ENCODE assay signal across 9 cellular contexts in genomic region chr1:84753516-84754375, GRCh38.
DNase-seq lines count a peak whose midpoint lies in the region; ATAC-seq and TF ChIP-seq lines count a peak whose summit lies in the region.
"Had no signal": no experiment of that assay in that cellular context is flagged by ENCODE, and none has a peak within 500 bp of the region (broad histone marks: within the 10 kb centered on the region; RNA-seq: fewer than 3 reads in every experiment).

No MANE protein-coding gene starts in this region.

- peak; percentile 73 for ATAC-seq in HG03045 (IDR thresholded peaks at IDR 0.05; ENCODE audit: unreplicated experiment)

- H3K4me3 ChIP-seq in cardiac fibroblast (replicated peaks in 1 of 2; ENCODE audit: low read depth in 2 of 2, low read length in 2 of 2), result no peak overlapping the region
- H3K4me3 ChIP-seq: BLaER1 treated with 17β-estradiol and CSF1 and Interleukin-3, amounts not matched to agents 10 nM and 100 nM had no signal

- TF ChIP-seq CTCF in cardiac fibroblast (IDR thresholded peaks at IDR 0.05; ENCODE audit: low read depth, low read length), result peak; percentile 98

- DNase-seq in NCI-H2081 (lab: John Stamatoyannopoulos, UW), result peak; percentile 56 to 66
- DNase-seq in NCI-H2081 treated with DMSO at 0.1 percent for 48 hours (lab: John Stamatoyannopoulos, UW), result no peak
- peak; percentile 70 for DNase-seq in NCI-H2196 treated with DMSO at 0.1 percent for 48 hours (lab: John Stamatoyannopoulos, UW; ENCODE audit: unreplicated experiment)
- DNase-seq in activated CD4-positive, CD25-positive, alpha-beta regulatory T cell treated with anti-CD3 and anti-CD28 coated beads, Interleukin-2, amount 50 U/mL, for 16 hours (ENCODE audit: low read depth, low spot score), result peak; percentile 37
- peak; percentile 80 to 81 for DNase-seq in cardiac fibroblast (ENCODE audit: low read depth in 2 of 2)
- DNase-seq in kidney tubule cell (ENCODE audit: low spot score), result peak; percentile 70
- DNase-seq in stimulated activated CD4-positive, alpha-beta T cell treated with anti-CD3 and anti-CD28 coated beads, Interleukin-2, amount 100 ng/mL, for 48 hours, result peak; percentile 73 to 79
